Comparison of ENCODE assay signal across 12 cellular contexts in genomic region chr4:119683518-119683917, GRCh38. TPM values are rescaled to one million over a fixed set of nuclear protein-coding genes. Genes with fewer than 3 reads are reported as not detected.
A peak's percentile ranks its signal among the peaks of the same experiment; 100 is the strongest.
DNase-seq lines count a peak whose midpoint lies in the region; ATAC-seq and TF ChIP-seq lines count a peak whose summit lies in the region.
"Had no signal": no experiment of that assay in that cellular context is flagged by ENCODE, and none has a peak within 500 bp of the region (broad histone marks: within the 10 kb centered on the region; RNA-seq: fewer than 3 reads in every experiment).

No MANE protein-coding gene starts in this region.

- intact Hi-C loops in Right ventricle myocardium superior (cut with DNase I) = no loop called here
- intact Hi-C loops in cardiac septum (cut with DNase I) = no loop called here
- intact Hi-C loops in upper lobe of right lung (cut with DNase I) = no loop called here

- H3K4me3 ChIP-seq in coronary artery (no peak overlapping the region), upper lobe of right lung (no peak overlapping the region)
- H3K4me3 ChIP-seq: HAP-1 had no signal

- H3K27ac ChIP-seq in coronary artery = peak overlapping the region; percentile 34 to 59
- H3K27ac ChIP-seq in layer of hippocampus (ENCODE audit: low read depth, low read length) = peak overlapping the region; percentile 6
- peak overlapping the region; percentile 20 for H3K27ac ChIP-seq in upper lobe of right lung

- H3K27me3 Mint-ChIP-seq in naive thymus-derived CD8-positive, alpha-beta T cell = peaks cover 7 to 19% (median 17%) of the 10 kb centered on the region in 5 donors

- H3K9me3 ChIP-seq in upper lobe of right lung = no peaks in the 10 kb centered on the region
- H3K9me3 ChIP-seq: HAP-1 had no signal

- H3K4me1 ChIP-seq in upper lobe of right lung = peaks cover 5% of the 10 kb centered on the region

- no peaks in the 10 kb centered on the region for H3K9me3 Mint-ChIP-seq in naive thymus-derived CD8-positive, alpha-beta T cell

- no peaks in the 10 kb centered on the region for H3K36me3 ChIP-seq in upper lobe of right lung
- H3K36me3 ChIP-seq: HAP-1 had no signal

- peak; percentile 68 for ATAC-seq in Right ventricle myocardium superior (ENCODE audit: poor library complexity)
- peak; percentile 72 for ATAC-seq in upper lobe of right lung
- no peak for ATAC-seq in naive thymus-derived CD8-positive, alpha-beta T cell
- ATAC-seq: naive thymus-derived CD4-positive, alpha-beta T cell had no signal

- no peak overlapping the region for H3K4me3 Mint-ChIP-seq in naive thymus-derived CD8-positive, alpha-beta T cell
- H3K4me3 Mint-ChIP-seq: naive thymus-derived CD4-positive, alpha-beta T cell had no signal

- no peaks in the 10 kb centered on the region for H3K4me1 Mint-ChIP-seq in naive thymus-derived CD8-positive, alpha-beta T cell
- H3K4me1 Mint-ChIP-seq: naive thymus-derived CD4-positive, alpha-beta T cell had no signal

- DNase-seq in Right ventricle myocardium superior = no peak
- no peak for DNase-seq in cardiac septum (ENCODE audit: low spot score)
- no peak for DNase-seq in coronary artery (ENCODE audit: low spot score)
- DNase-seq in upper lobe of right lung = no peak
- DNase-seq in kidney tubule cell (ENCODE audit: low spot score) = no peak
- DNase-seq in UCSD-AML1 (lab: John Stamatoyannopoulos, UW; ENCODE audit: unreplicated experiment) = no peak
- DNase-seq in naive thymus-derived CD8-positive, alpha-beta T cell = no peak
- DNase-seq: DMS79 treated with DMSO at 0.1 percent for 48 hours; naive thymus-derived CD4-positive, alpha-beta T cell; NCI-H526 had no signal

- TF ChIP-seq CTCF in coronary artery (IDR thresholded peaks at IDR 0.05) (no peak), upper lobe of right lung (IDR thresholded peaks at IDR 0.05) (no peak)

- no peak overlapping the region for H3K27ac Mint-ChIP-seq in naive thymus-derived CD8-positive, alpha-beta T cell
- H3K27ac Mint-ChIP-seq: naive thymus-derived CD4-positive, alpha-beta T cell had no signal

- H3K27me3 ChIP-seq in layer of hippocampus (ENCODE audit: control insufficient read depth, insufficient read depth, low read length) = no peaks in the 10 kb centered on the region
- no peaks in the 10 kb centered on the region for H3K27me3 ChIP-seq in upper lobe of right lung

- POLR2A ChIA-PET in naive thymus-derived CD8-positive, alpha-beta T cell (lab: Charles Lee) = no interaction called here

- no peaks in the 10 kb centered on the region for H3K36me3 Mint-ChIP-seq in naive thymus-derived CD8-positive, alpha-beta T cell
- H3K36me3 Mint-ChIP-seq: naive thymus-derived CD4-positive, alpha-beta T cell had no signal

RNA-seq across cellular contexts. Expression of gene PDE5A, which starts 54.9 kb away (rescaled TPM):
- total RNA-seq in Right ventricle myocardium superior (6.5 TPM), cardiac septum (20.0 TPM), upper lobe of right lung (58.0 TPM)
- total RNA-seq in naive thymus-derived CD8-positive, alpha-beta T cell = 1 to 10 TPM; 1.2 to 1.3 TPM
- 1 to 10 TPM; 1.0 to 1.1 (median 1.1) TPM for polyA plus RNA-seq in naive thymus-derived CD8-positive, alpha-beta T cell

Comparison
In these comparisons a context has a peak if more than half of its experiments do, and no peak if none do; other contexts are left out.
1. ATAC-seq: peak in Right ventricle myocardium superior (single experiment) and upper lobe of right lung (single experiment); none in naive thymus-derived CD8-positive, alpha-beta T cell (0 of 2).
2. Peak in every context shown above with its lines, with median percentiles within 50 percentile points of each other: H3K27ac ChIP-seq.